Comparison of ENCODE assay signal across 1 cellular context in the genomic region with DNA sequence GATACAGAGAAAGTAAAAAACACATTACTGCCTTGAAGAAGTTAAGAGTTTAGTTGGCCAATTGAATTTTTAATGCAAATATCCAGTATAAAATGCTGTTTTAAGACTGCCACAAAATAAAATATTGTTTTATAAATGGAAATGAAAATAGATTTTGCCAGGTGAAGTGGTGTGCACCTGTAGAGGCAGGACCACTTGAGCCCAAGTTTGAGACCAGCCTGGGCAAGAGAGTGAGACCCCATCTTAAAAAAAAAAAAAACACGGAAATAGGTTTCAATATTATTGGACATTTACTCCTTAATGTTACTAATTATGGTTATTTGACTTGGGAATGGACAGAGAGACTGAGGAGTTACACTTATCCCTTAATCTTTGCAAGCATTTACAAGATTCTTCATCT.
TF ChIP-seq lines count a peak whose summit lies in the region.

No MANE protein-coding gene starts in this region.

TF ChIP-seq in SK-N-SH, 30 proteins besides CTCF, POLR2A, EP300 and RAD21:
- TF ChIP-seq SIN3A (IDR thresholded peaks at IDR 0.05; ENCODE audit: borderline replicate concordance, low read depth, low read length), result no peak
- no peak for TF ChIP-seq MEF2A (IDR thresholded peaks at IDR 0.05; ENCODE audit: borderline replicate concordance, low read depth)
- no peak for TF ChIP-seq USF1 (IDR thresholded peaks at IDR 0.05; ENCODE audit: borderline replicate concordance, low read depth)
- TF ChIP-seq JUND (IDR thresholded peaks at IDR 0.05), result no peak
- no peak for TF ChIP-seq TEAD4 (IDR thresholded peaks at IDR 0.05; ENCODE audit: borderline replicate concordance, insufficient read depth)
- TF ChIP-seq SMC3 (IDR thresholded peaks at IDR 0.05; ENCODE audit: low read depth, low read length), result no peak
- no peak for TF ChIP-seq TCF12 (IDR thresholded peaks at IDR 0.05)
- TF ChIP-seq, protein P1, sequence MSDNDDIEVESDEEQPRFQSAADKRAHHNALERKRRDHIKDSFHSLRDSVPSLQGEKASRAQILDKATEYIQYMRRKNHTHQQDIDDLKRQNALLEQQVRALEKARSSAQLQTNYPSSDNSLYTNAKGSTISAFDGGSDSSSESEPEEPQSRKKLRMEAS (IDR thresholded peaks at IDR 0.05; ENCODE audit: low read depth), result no peak
- TF ChIP-seq GATA2 (CRISPR knock-in tag; IDR thresholded peaks at IDR 0.05), result no peak
- TF ChIP-seq RCOR1 (IDR thresholded peaks at IDR 0.05; ENCODE audit: low read length), result no peak
- no peak for TF ChIP-seq YY1 (IDR thresholded peaks at IDR 0.05; ENCODE audit: low read depth)
- no peak for TF ChIP-seq PBX3 (IDR thresholded peaks at IDR 0.05)
